In genomic region chr15:90681480-90681879, GRCh38 we compare ENCODE assay signal across 11 cellular contexts. TPM values are rescaled to one million over a fixed set of nuclear protein-coding genes. Genes with fewer than 3 reads are reported as not detected.
A peak's percentile ranks its signal among the peaks of the same experiment; 100 is the strongest.
DNase-seq lines count a peak whose midpoint lies in the region; ATAC-seq and TF ChIP-seq lines count a peak whose summit lies in the region.
"Had no signal": no experiment of that assay in that cellular context is flagged by ENCODE, and none has a peak within 500 bp of the region (broad histone marks: within the 10 kb centered on the region; RNA-seq: fewer than 3 reads in every experiment).

No MANE protein-coding gene starts in this region.

- H3K27ac ChIP-seq in GM23248 (peak overlapping the region; percentile 89), smooth muscle cell (ENCODE audit: low read depth) (peak overlapping the region; percentile 50)

- peak; percentile 92 for DNase-seq in GM23248
- DNase-seq in adipocyte (ENCODE audit: low read depth), result peak; percentile 67
- DNase-seq in fibroblast of the aortic adventitia (ENCODE audit: low read depth), result peak; percentile 93
- no peak for DNase-seq in smooth muscle cell (lab: John Stamatoyannopoulos, UW; ENCODE audit: unreplicated experiment)
- DNase-seq in AML-193 (lab: John Stamatoyannopoulos, UW), result no peak
- no peak for DNase-seq in NCI-H1930 (lab: John Stamatoyannopoulos, UW)
- no peak for DNase-seq in mucosa of descending colon
- DNase-seq: activated CD4-positive, CD25-positive, alpha-beta regulatory T cell treated with anti-CD3 and anti-CD28 coated beads, Interleukin-2, amount 50 U/mL, for 72 hours; activated naive CD4-positive, alpha-beta T cell treated with anti-CD3 and anti-CD28 coated beads, Interleukin-2, amount 10 ng/mL, durations not matched to agents 7 days and 5 days; Right ventricle myocardium superior had no signal

- H3K4me1 ChIP-seq in GM23248 (ENCODE audit: insufficient read depth) (peaks cover 22% of the 10 kb centered on the region), adipocyte (ENCODE audit: control insufficient read depth, insufficient read depth, low read length) (peaks cover 25% of the 10 kb centered on the region), smooth muscle cell (ENCODE audit: low read depth) (no peaks in the 10 kb centered on the region), mucosa of descending colon (ENCODE audit: low read depth) (peaks cover 6% of the 10 kb centered on the region)

- no peaks in the 10 kb centered on the region for H3K36me3 ChIP-seq in GM23248 (ENCODE audit: low read depth)
- no peaks in the 10 kb centered on the region for H3K36me3 ChIP-seq in adipocyte (ENCODE audit: control insufficient read depth, insufficient read depth, low read length, severe bottlenecking)
- H3K36me3 ChIP-seq in smooth muscle cell (ENCODE audit: low read depth), result no peaks in the 10 kb centered on the region
- no peaks in the 10 kb centered on the region for H3K36me3 ChIP-seq in mucosa of descending colon (ENCODE audit: low read depth)

- H3K27me3 ChIP-seq in GM23248 (replicated peaks; ENCODE audit: insufficient read depth) (no peaks in the 10 kb centered on the region), adipocyte (replicated peaks; ENCODE audit: control insufficient read depth, insufficient read depth, low read length) (no peaks in the 10 kb centered on the region), smooth muscle cell (ENCODE audit: low read depth) (no peaks in the 10 kb centered on the region)

- H3K4me3 ChIP-seq in GM23248 (no peak overlapping the region), adipocyte (ENCODE audit: low read length) (no peak overlapping the region), fibroblast of the aortic adventitia (ENCODE audit: low read depth, low read length) (no peak overlapping the region), smooth muscle cell (no peak overlapping the region), mucosa of descending colon (no peak overlapping the region)

- H3F3A ChIP-seq in GM23248 (ENCODE audit: insufficient read depth) (peaks cover 25% of the 10 kb centered on the region), smooth muscle cell (ENCODE audit: low read depth) (peaks cover 7% of the 10 kb centered on the region)

- H2AFZ ChIP-seq in GM23248, result no peak overlapping the region
- H2AFZ ChIP-seq in smooth muscle cell (ENCODE audit: low read depth), result no peak overlapping the region

- no peaks in the 10 kb centered on the region for H3K9me3 ChIP-seq in GM23248 (ENCODE audit: low read depth)
- H3K9me3 ChIP-seq in adipocyte (ENCODE audit: control insufficient read depth, low read length), result no peaks in the 10 kb centered on the region
- H3K9me3 ChIP-seq in smooth muscle cell (replicated peaks; ENCODE audit: low read depth), result no peaks in the 10 kb centered on the region
- no peaks in the 10 kb centered on the region for H3K9me3 ChIP-seq in mucosa of descending colon

- intact Hi-C loops in mucosa of descending colon (cut with DNase I, micrococcal nuclease), result no loop called here

- ATAC-seq in GM18870 (IDR thresholded peaks at IDR 0.05; ENCODE audit: unreplicated experiment) (no peak), mucosa of descending colon (no peak)

- H3K9ac ChIP-seq in GM23248 (peak overlapping the region; percentile 61; the same call in 1 of the 2 replicates), adipocyte (ENCODE audit: low read length) (peak overlapping the region; percentile 25), smooth muscle cell (ENCODE audit: low read depth) (no peak overlapping the region)

- no peaks in the 10 kb centered on the region for H3K79me2 ChIP-seq in GM23248 (ENCODE audit: insufficient read depth)
- no peaks in the 10 kb centered on the region for H3K79me2 ChIP-seq in smooth muscle cell (ENCODE audit: low read depth)

- in situ Hi-C loops in GM23248 (cut with MboI), result no loop called here

- H3K9me2 ChIP-seq in GM23248 (ENCODE audit: insufficient read depth), result no peaks in the 10 kb centered on the region

- H3K4me2 ChIP-seq in GM23248 (ENCODE audit: unreplicated experiment) (peak overlapping the region; percentile 8), smooth muscle cell (peak overlapping the region; percentile 20)

- H4K20me1 ChIP-seq in GM23248 (ENCODE audit: insufficient read depth) (no peaks in the 10 kb centered on the region), smooth muscle cell (ENCODE audit: low read depth) (no peaks in the 10 kb centered on the region)

- 15% methylated on average over 9 of the region's 9 CpGs for WGBS in GM23248 (ENCODE audit: low coverage in 1 of 2, low lambda C conversion rate in 2 of 2, missing lambda C conversion rate in 2 of 2), 2 experiments
- 62% methylated on average over 9 of the region's 9 CpGs for WGBS in smooth muscle cell (ENCODE audit: low lambda C conversion rate)

- TF ChIP-seq CTCF in fibroblast of the aortic adventitia (IDR thresholded peaks at IDR 0.05; ENCODE audit: insufficient read depth, low read length) (no peak), smooth muscle cell (IDR thresholded peaks at IDR 0.05; ENCODE audit: borderline replicate concordance, insufficient read depth, poor library complexity, severe bottlenecking) (no peak), mucosa of descending colon (IDR thresholded peaks at IDR 0.05) (no peak)

RNA-seq across cellular contexts. Expression of gene BLM, which starts 35.7 kb away (rescaled TPM):
- total RNA-seq in GM23248 (2014; rRNA removed; shearing (Covaris generic)), result 2.1 and 4.8 TPM in 2 replicates
- polyA plus RNA-seq in GM23248 (2016; fragmentation: Nextera tagmentation; extraction: Ambion mirVana), result 1.9 and 2.1 TPM in 2 replicates
- 3.8 and 12.2 TPM in 2 replicates for total RNA-seq in fibroblast of the aortic adventitia (ENCODE audit: low replicate concordance)
- total RNA-seq in smooth muscle cell, result 4.9 and 5.6 TPM in 2 replicates
- 1.7 and 3.1 TPM in 2 replicates for polyA plus RNA-seq in smooth muscle cell
- total RNA-seq in mucosa of descending colon, result 1 to 10 TPM; 2.9 to 7.2 (median 4.1) TPM

Comparison
In these comparisons a context has a peak if more than half of its experiments do, and no peak if none do; other contexts are left out.
1. DNase-seq: peak in GM23248 (single experiment), adipocyte (single experiment) and fibroblast of the aortic adventitia (single experiment); none in smooth muscle cell (single experiment), AML-193 (0 of 2), NCI-H1930 (0 of 2) and mucosa of descending colon (0 of 3).